In the genomic region with DNA sequence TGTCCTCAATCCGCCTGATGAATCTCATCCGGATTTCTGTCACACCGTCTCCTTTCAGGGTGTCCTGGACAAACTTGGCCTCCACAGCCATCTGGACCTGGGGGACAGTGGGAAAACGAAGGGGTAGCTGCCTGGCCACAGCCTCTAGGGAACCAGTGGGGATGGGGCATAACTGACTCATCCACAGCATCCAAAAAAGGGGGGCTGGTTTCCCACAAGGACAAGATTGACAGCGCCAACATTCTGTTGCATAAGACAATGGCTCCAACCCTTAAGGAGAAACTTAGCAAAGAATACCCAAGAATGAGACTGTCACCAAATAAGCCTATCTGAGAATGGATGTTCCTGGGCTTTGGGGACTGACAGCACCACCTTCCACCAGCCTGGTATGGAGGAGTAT, we compare ENCODE assay signal across 3 cellular contexts.
TF ChIP-seq lines count a peak whose summit lies in the region.

No MANE protein-coding gene starts in this region.

TF ChIP-seq in SK-N-SH, 30 proteins besides CTCF, POLR2A, EP300 and RAD21:
- TF ChIP-seq, protein P1, sequence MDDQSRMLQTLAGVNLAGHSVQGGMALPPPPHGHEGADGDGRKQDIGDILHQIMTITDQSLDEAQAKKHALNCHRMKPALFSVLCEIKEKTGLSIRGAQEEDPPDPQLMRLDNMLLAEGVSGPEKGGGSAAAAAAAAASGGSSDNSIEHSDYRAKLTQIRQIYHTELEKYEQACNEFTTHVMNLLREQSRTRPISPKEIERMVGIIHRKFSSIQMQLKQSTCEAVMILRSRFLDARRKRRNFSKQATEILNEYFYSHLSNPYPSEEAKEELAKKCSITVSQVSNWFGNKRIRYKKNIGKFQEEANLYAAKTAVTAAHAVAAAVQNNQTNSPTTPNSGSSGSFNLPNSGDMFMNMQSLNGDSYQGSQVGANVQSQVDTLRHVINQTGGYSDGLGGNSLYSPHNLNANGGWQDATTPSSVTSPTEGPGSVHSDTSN (IDR thresholded peaks at IDR 0.05) = peak; percentile 34; the same call in 1 of the 2 replicates
- TF ChIP-seq, protein P2, sequence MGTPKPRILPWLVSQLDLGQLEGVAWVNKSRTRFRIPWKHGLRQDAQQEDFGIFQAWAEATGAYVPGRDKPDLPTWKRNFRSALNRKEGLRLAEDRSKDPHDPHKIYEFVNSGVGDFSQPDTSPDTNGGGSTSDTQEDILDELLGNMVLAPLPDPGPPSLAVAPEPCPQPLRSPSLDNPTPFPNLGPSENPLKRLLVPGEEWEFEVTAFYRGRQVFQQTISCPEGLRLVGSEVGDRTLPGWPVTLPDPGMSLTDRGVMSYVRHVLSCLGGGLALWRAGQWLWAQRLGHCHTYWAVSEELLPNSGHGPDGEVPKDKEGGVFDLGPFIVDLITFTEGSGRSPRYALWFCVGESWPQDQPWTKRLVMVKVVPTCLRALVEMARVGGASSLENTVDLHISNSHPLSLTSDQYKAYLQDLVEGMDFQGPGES (IDR thresholded peaks at IDR 0.05; ENCODE audit: low read depth, low read length) = no peak
- TF ChIP-seq POLR2AphosphoS5 (IDR thresholded peaks at IDR 0.05; ENCODE audit: low read depth, low read length) (no peak), JUND (IDR thresholded peaks at IDR 0.05) (no peak), SIN3A (IDR thresholded peaks at IDR 0.05; ENCODE audit: borderline replicate concordance, low read depth, low read length) (no peak), FOSL2 (IDR thresholded peaks at IDR 0.05; ENCODE audit: borderline replicate concordance, low read depth) (0 out of 2 replicates have a peak, but pooled peaks have one; percentile 4), TCF12 (IDR thresholded peaks at IDR 0.05) (no peak), RFX5 (IDR thresholded peaks at IDR 0.05; ENCODE audit: low read length) (no peak)
- TF ChIP-seq, protein P3, sequence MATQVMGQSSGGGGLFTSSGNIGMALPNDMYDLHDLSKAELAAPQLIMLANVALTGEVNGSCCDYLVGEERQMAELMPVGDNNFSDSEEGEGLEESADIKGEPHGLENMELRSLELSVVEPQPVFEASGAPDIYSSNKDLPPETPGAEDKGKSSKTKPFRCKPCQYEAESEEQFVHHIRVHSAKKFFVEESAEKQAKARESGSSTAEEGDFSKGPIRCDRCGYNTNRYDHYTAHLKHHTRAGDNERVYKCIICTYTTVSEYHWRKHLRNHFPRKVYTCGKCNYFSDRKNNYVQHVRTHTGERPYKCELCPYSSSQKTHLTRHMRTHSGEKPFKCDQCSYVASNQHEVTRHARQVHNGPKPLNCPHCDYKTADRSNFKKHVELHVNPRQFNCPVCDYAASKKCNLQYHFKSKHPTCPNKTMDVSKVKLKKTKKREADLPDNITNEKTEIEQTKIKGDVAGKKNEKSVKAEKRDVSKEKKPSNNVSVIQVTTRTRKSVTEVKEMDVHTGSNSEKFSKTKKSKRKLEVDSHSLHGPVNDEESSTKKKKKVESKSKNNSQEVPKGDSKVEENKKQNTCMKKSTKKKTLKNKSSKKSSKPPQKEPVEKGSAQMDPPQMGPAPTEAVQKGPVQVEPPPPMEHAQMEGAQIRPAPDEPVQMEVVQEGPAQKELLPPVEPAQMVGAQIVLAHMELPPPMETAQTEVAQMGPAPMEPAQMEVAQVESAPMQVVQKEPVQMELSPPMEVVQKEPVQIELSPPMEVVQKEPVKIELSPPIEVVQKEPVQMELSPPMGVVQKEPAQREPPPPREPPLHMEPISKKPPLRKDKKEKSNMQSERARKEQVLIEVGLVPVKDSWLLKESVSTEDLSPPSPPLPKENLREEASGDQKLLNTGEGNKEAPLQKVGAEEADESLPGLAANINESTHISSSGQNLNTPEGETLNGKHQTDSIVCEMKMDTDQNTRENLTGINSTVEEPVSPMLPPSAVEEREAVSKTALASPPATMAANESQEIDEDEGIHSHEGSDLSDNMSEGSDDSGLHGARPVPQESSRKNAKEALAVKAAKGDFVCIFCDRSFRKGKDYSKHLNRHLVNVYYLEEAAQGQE (IDR thresholded peaks at IDR 0.05; ENCODE audit: low read depth, low read length) = no peak
- TF ChIP-seq, protein P4, sequence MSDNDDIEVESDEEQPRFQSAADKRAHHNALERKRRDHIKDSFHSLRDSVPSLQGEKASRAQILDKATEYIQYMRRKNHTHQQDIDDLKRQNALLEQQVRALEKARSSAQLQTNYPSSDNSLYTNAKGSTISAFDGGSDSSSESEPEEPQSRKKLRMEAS (IDR thresholded peaks at IDR 0.05; ENCODE audit: low read depth) = no peak

TF ChIP-seq in SK-N-SH treated with all-trans-retinoic acid at 6 μM for 48 hours, 23 proteins besides CTCF, POLR2A, EP300 and RAD21:
- no peak for TF ChIP-seq ISL1 (CRISPR knock-in tag; IDR thresholded peaks at IDR 0.05)
- TF ChIP-seq BACH2 (CRISPR knock-in tag; IDR thresholded peaks at IDR 0.05; ENCODE audit: borderline replicate concordance) = no peak
- TF ChIP-seq ZNF70 (CRISPR knock-in tag; IDR thresholded peaks at IDR 0.05) = no peak

TF ChIP-seq in K562, 482 proteins besides CTCF, POLR2A, EP300 and RAD21:
- no peak for TF ChIP-seq MCM3 (IDR thresholded peaks at IDR 0.05)
- TF ChIP-seq, protein P5, sequence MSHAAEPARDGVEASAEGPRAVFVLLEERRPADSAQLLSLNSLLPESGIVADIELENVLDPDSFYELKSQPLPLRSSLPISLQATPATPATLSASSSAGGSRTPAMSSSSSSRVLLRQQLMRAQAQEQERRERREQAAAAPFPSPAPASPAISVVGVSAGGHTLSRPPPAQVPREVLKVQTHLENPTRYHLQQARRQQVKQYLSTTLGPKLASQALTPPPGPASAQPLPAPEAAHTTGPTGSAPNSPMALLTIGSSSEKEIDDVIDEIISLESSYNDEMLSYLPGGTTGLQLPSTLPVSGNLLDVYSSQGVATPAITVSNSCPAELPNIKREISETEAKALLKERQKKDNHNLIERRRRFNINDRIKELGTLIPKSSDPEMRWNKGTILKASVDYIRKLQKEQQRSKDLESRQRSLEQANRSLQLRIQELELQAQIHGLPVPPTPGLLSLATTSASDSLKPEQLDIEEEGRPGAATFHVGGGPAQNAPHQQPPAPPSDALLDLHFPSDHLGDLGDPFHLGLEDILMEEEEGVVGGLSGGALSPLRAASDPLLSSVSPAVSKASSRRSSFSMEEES (CRISPR knock-in tag; IDR thresholded peaks at IDR 0.05) = no peak
- TF ChIP-seq, protein P6, sequence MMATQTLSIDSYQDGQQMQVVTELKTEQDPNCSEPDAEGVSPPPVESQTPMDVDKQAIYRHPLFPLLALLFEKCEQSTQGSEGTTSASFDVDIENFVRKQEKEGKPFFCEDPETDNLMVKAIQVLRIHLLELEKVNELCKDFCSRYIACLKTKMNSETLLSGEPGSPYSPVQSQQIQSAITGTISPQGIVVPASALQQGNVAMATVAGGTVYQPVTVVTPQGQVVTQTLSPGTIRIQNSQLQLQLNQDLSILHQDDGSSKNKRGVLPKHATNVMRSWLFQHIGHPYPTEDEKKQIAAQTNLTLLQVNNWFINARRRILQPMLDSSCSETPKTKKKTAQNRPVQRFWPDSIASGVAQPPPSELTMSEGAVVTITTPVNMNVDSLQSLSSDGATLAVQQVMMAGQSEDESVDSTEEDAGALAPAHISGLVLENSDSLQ (IDR thresholded peaks at IDR 0.05) = peak; percentile 35; the same call in 1 of the 2 replicates
